10 cellular contexts compared by ENCODE assay signal in the genomic region with DNA sequence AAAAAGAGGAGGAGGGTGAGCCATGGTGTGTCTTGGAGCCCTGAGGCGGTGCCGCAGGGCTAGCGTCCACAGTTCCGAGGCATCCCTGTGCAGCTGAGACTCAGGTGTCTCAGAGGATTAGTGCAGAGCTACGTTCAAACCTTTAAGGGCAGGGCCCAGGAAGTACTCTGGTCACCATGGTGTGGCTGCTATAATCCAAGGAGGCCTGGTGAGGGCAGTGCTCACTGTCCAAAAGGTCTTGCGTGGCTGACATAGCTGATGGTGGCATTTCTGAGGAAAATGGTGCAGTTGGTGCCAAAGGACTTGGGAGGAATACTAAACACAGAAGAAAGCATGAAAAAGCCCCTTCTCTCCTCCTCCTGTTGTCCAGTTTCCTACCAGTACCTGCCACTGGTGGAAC.
DNase-seq lines count a peak whose midpoint lies in the region; ATAC-seq and TF ChIP-seq lines count a peak whose summit lies in the region.
"Had no signal": no experiment of that assay in that cellular context is flagged by ENCODE, and none has a peak within 500 bp of the region (broad histone marks: within the 10 kb centered on the region; RNA-seq: fewer than 3 reads in every experiment).

No MANE protein-coding gene starts in this region.

- H3K27me3 Mint-ChIP-seq in CD8-positive, alpha-beta T cell (ENCODE audit: low read depth): peaks cover 6% of the 10 kb centered on the region
- peaks cover 29% of the 10 kb centered on the region for H3K27me3 Mint-ChIP-seq in mesothelial cell of epicardium (ENCODE audit: low read depth)
- H3K27me3 Mint-ChIP-seq in activated T-helper 1 cell treated with anti-CD3 and anti-CD28 coated beads, Interleukin-12 subunit alpha, Interleukin-12 subunit beta, Interleukin-2, Interleukin-4 antibody, amounts not matched to agents 30 ng/mL and 10 ng/mL and 1 ng/mL, durations not matched to agents 14 hours and 24 hours and 36 hours (ENCODE audit: insufficient read depth): peaks cover 14% of the 10 kb centered on the region
- H3K27me3 Mint-ChIP-seq: CD4-positive, CD25-positive, alpha-beta regulatory T cell had no signal

- H3K27ac Mint-ChIP-seq in CD8-positive, alpha-beta T cell: no peak overlapping the region
- H3K27ac Mint-ChIP-seq in mesothelial cell of epicardium: no peak overlapping the region
- H3K27ac Mint-ChIP-seq in activated T-helper 1 cell treated with anti-CD3 and anti-CD28 coated beads, Interleukin-12 subunit alpha, Interleukin-12 subunit beta, Interleukin-2, Interleukin-4 antibody, amounts not matched to agents 30 ng/mL and 10 ng/mL and 1 ng/mL, durations not matched to agents 14 hours and 24 hours and 36 hours: no peak overlapping the region
- H3K27ac Mint-ChIP-seq: CD4-positive, CD25-positive, alpha-beta regulatory T cell had no signal

- CTCF ChIA-PET in GM10248 (lab: Yijun Ruan, JAX): interaction anchor here (1.0 kb wide), 1 partner anchor 14 kb away, joined by 3 read pairs; no protein-coding TSS in a partner anchor
- CTCF ChIA-PET in CD8-positive, alpha-beta T cell (lab: Charles Lee): interaction anchor here (0.6 kb wide), 1 partner anchor 52 kb away, joined by 3 read pairs; no protein-coding TSS in a partner anchor

- H3K27me3 ChIP-seq in WERI-Rb-1 (ENCODE audit: insufficient read depth, low read depth, severe bottlenecking): peaks cover 7% of the 10 kb centered on the region
- H3K27me3 ChIP-seq in CD8-positive, alpha-beta T cell (ENCODE audit: insufficient read depth, low read length): no peaks in the 10 kb centered on the region
- H3K27me3 ChIP-seq: right atrium auricular region had no signal

- no peaks in the 10 kb centered on the region for H3K9me3 ChIP-seq in WERI-Rb-1 (ENCODE audit: severe bottlenecking)
- H3K9me3 ChIP-seq in CD8-positive, alpha-beta T cell (ENCODE audit: low read length): no peaks in the 10 kb centered on the region
- H3K9me3 ChIP-seq: right atrium auricular region had no signal

- intact Hi-C loops in CD8-positive, alpha-beta T cell (cut with DNase I, micrococcal nuclease): no loop called here
- intact Hi-C loops in activated T-helper 1 cell treated with anti-CD3 and anti-CD28 coated beads, Interleukin-12 subunit alpha, Interleukin-12 subunit beta, Interleukin-2, Interleukin-4 antibody, amounts not matched to agents 30 ng/mL and 10 ng/mL and 1 ng/mL, durations not matched to agents 14 hours and 24 hours and 36 hours (cut with micrococcal nuclease): no loop called here

- TF ChIP-seq CTCF in GM10248 (IDR thresholded peaks at IDR 0.05; ENCODE audit: control extremely low read depth, extremely low read depth, low read depth, missing control alignments) (no peak), WERI-Rb-1 (IDR thresholded peaks at IDR 0.05; ENCODE audit: low read depth, low read length) (peak; percentile 55), mesothelial cell of epicardium (IDR thresholded peaks at IDR 0.05; ENCODE audit: unreplicated experiment) (no peak)
- TF ChIP-seq CTCF in CD8-positive, alpha-beta T cell (IDR thresholded peaks at IDR 0.05): no peak

- H3K27ac ChIP-seq in WERI-Rb-1: no peak overlapping the region
- no peak overlapping the region for H3K27ac ChIP-seq in caudate nucleus (ENCODE audit: low read depth, low read length)
- H3K27ac ChIP-seq in CD8-positive, alpha-beta T cell (ENCODE audit: low read depth, low read length): no peak overlapping the region
- H3K27ac ChIP-seq: right atrium auricular region had no signal

- no peak overlapping the region for H3K4me3 Mint-ChIP-seq in CD8-positive, alpha-beta T cell
- H3K4me3 Mint-ChIP-seq in mesothelial cell of epicardium: no peak overlapping the region
- H3K4me3 Mint-ChIP-seq in activated T-helper 1 cell treated with anti-CD3 and anti-CD28 coated beads, Interleukin-12 subunit alpha, Interleukin-12 subunit beta, Interleukin-2, Interleukin-4 antibody, amounts not matched to agents 30 ng/mL and 10 ng/mL and 1 ng/mL, durations not matched to agents 14 hours and 24 hours and 36 hours: no peak overlapping the region
- H3K4me3 Mint-ChIP-seq: CD4-positive, CD25-positive, alpha-beta regulatory T cell had no signal

- H3K36me3 Mint-ChIP-seq in CD8-positive, alpha-beta T cell: no peaks in the 10 kb centered on the region
- H3K36me3 Mint-ChIP-seq in mesothelial cell of epicardium: no peaks in the 10 kb centered on the region
- H3K36me3 Mint-ChIP-seq in activated T-helper 1 cell treated with anti-CD3 and anti-CD28 coated beads, Interleukin-12 subunit alpha, Interleukin-12 subunit beta, Interleukin-2, Interleukin-4 antibody, amounts not matched to agents 30 ng/mL and 10 ng/mL and 1 ng/mL, durations not matched to agents 14 hours and 24 hours and 36 hours (ENCODE audit: low read depth): no peaks in the 10 kb centered on the region
- H3K36me3 Mint-ChIP-seq: CD4-positive, CD25-positive, alpha-beta regulatory T cell had no signal

- no peaks in the 10 kb centered on the region for H3K9me3 Mint-ChIP-seq in CD8-positive, alpha-beta T cell
- H3K9me3 Mint-ChIP-seq in mesothelial cell of epicardium: peaks cover 12% of the 10 kb centered on the region
- no peaks in the 10 kb centered on the region for H3K9me3 Mint-ChIP-seq in activated T-helper 1 cell treated with anti-CD3 and anti-CD28 coated beads, Interleukin-12 subunit alpha, Interleukin-12 subunit beta, Interleukin-2, Interleukin-4 antibody, amounts not matched to agents 30 ng/mL and 10 ng/mL and 1 ng/mL, durations not matched to agents 14 hours and 24 hours and 36 hours
- H3K9me3 Mint-ChIP-seq: CD4-positive, CD25-positive, alpha-beta regulatory T cell had no signal

- POLR2A ChIA-PET in GM10248 (lab: Yijun Ruan, JAX): no interaction called here
- POLR2A ChIA-PET in CD8-positive, alpha-beta T cell (lab: Charles Lee): no interaction called here

- H3K4me1 Mint-ChIP-seq in CD8-positive, alpha-beta T cell (ENCODE audit: low read depth): no peaks in the 10 kb centered on the region
- H3K4me1 Mint-ChIP-seq in mesothelial cell of epicardium: no peaks in the 10 kb centered on the region
- peaks cover 7% of the 10 kb centered on the region for H3K4me1 Mint-ChIP-seq in activated T-helper 1 cell treated with anti-CD3 and anti-CD28 coated beads, Interleukin-12 subunit alpha, Interleukin-12 subunit beta, Interleukin-2, Interleukin-4 antibody, amounts not matched to agents 30 ng/mL and 10 ng/mL and 1 ng/mL, durations not matched to agents 14 hours and 24 hours and 36 hours (ENCODE audit: low read depth)
- H3K4me1 Mint-ChIP-seq: CD4-positive, CD25-positive, alpha-beta regulatory T cell had no signal

- no peaks in the 10 kb centered on the region for H3K36me3 ChIP-seq in WERI-Rb-1
- H3K36me3 ChIP-seq in CD8-positive, alpha-beta T cell (ENCODE audit: insufficient read depth, low read length): no peaks in the 10 kb centered on the region
- H3K36me3 ChIP-seq: right atrium auricular region had no signal

- H3K4me1 ChIP-seq in CD8-positive, alpha-beta T cell (ENCODE audit: insufficient read depth, low read length): no peaks in the 10 kb centered on the region
- H3K4me1 ChIP-seq: right atrium auricular region had no signal

- no peak overlapping the region for H3K4me3 ChIP-seq in WERI-Rb-1 (ENCODE audit: low read depth, low read length)
- H3K4me3 ChIP-seq in CD8-positive, alpha-beta T cell (ENCODE audit: low read depth, low read length): no peak overlapping the region
- H3K4me3 ChIP-seq: right atrium auricular region had no signal

- DNase-seq in GM10248 (ENCODE audit: extremely low spot score): peak; percentile 15
- peak; percentile 37 for DNase-seq in WERI-Rb-1
- DNase-seq in caudate nucleus (lab: John Stamatoyannopoulos, UW): no peak
- no peak for DNase-seq in CD8-positive, alpha-beta T cell
- no peak for DNase-seq in mesothelial cell of epicardium (ENCODE audit: low spot score in 2 of 2, unreplicated experiment in 2 of 2)
- no peak for DNase-seq in activated T-helper 1 cell treated with anti-CD3 and anti-CD28 coated beads, Interleukin-12 subunit alpha, Interleukin-12 subunit beta, Interleukin-2, Interleukin-4 antibody, amounts not matched to agents 30 ng/mL and 10 ng/mL and 1 ng/mL, durations not matched to agents 14 hours and 24 hours and 36 hours (ENCODE audit: low spot score)
- DNase-seq: CD4-positive, CD25-positive, alpha-beta regulatory T cell had no signal

- ATAC-seq in GM19397 (IDR thresholded peaks at IDR 0.05; ENCODE audit: unreplicated experiment) (peak; percentile 71), HG03139 (IDR thresholded peaks at IDR 0.05; ENCODE audit: unreplicated experiment) (peak; percentile 82)
- ATAC-seq in CD8-positive, alpha-beta T cell: no peak

Comparison
In these comparisons a context has a peak if more than half of its experiments do, and no peak if none do; other contexts are left out.
1. DNase-seq: peak in GM10248 (single experiment) and WERI-Rb-1 (single experiment); none in caudate nucleus (0 of 61), CD8-positive, alpha-beta T cell (0 of 7), mesothelial cell of epicardium (0 of 2) and activated T-helper 1 cell treated with anti-CD3 and anti-CD28 coated beads, Interleukin-12 subunit alpha, Interleukin-12 subunit beta, Interleukin-2, Interleukin-4 antibody, amounts not matched to agents 30 ng/mL and 10 ng/mL and 1 ng/mL, durations not matched to agents 14 hours and 24 hours and 36 hours (single experiment).